24 cellular contexts compared by ENCODE assay signal in genomic region chr20:61670274-61670673, GRCh38.
"Had no signal": no experiment of that assay in that cellular context is flagged by ENCODE, and none has a peak within 500 bp of the region (broad histone marks: within the 10 kb centered on the region; RNA-seq: fewer than 3 reads in every experiment).

No MANE protein-coding gene starts in this region.

- H3K9me3 ChIP-seq: esophagus muscularis mucosa, gastroesophageal sphincter, heart right ventricle, left ventricle myocardium inferior, lower lobe of right lung, mucosa of descending colon had no signal

- H3K36me3 Mint-ChIP-seq: immature natural killer cell, mesothelial cell of epicardium had no signal

- ATAC-seq: foreskin keratinocyte, gastroesophageal sphincter, left colon, left lobe of liver, lower lobe of right lung, mucosa of descending colon had no signal

- H3K36me3 ChIP-seq: esophagus muscularis mucosa, gastroesophageal sphincter, heart right ventricle, left ventricle myocardium inferior, lower lobe of right lung had no signal

- H3K4me1 ChIP-seq: esophagus muscularis mucosa, foreskin keratinocyte, gastroesophageal sphincter, heart right ventricle, left ventricle myocardium inferior, lower lobe of right lung had no signal

- H3K4me3 Mint-ChIP-seq: immature natural killer cell, mesothelial cell of epicardium had no signal

- H3K27me3 ChIP-seq: dorsolateral prefrontal cortex had no signal

- H3K4me1 Mint-ChIP-seq: immature natural killer cell, mesothelial cell of epicardium had no signal

- H3K27ac Mint-ChIP-seq: immature natural killer cell, mesothelial cell of epicardium had no signal

- DNase-seq: dermis blood vessel endothelial cell; dorsolateral prefrontal cortex; effector CD4-positive, alpha-beta T cell; effector memory CD4-positive, alpha-beta T cell; foreskin keratinocyte; heart right ventricle; hypothalamus; immature natural killer cell; islet precursor cell; kidney; kidney glomerular epithelial cell; left colon; left ventricle myocardium inferior; lower lobe of right lung; mesenchymal stem cell had no signal

- H3K27ac ChIP-seq: coronary artery, dorsolateral prefrontal cortex, esophagus muscularis mucosa, foreskin keratinocyte, gastroesophageal sphincter, heart right ventricle, left ventricle myocardium inferior, lower lobe of right lung had no signal

- FAIRE-seq: colon, endothelial cell of umbilical vein, frontal cortex, kidney had no signal

- H3K4me3 ChIP-seq: coronary artery, dorsolateral prefrontal cortex, esophagus muscularis mucosa, gastroesophageal sphincter, heart right ventricle, left ventricle myocardium inferior, lower lobe of right lung, mucosa of descending colon had no signal
